ENCODE assay signal across 1 cellular context in genomic region chr14:97021571-97022171, GRCh38.
A peak's percentile ranks its signal among the peaks of the same experiment; 100 is the strongest.
TF ChIP-seq lines count a peak whose summit lies in the region.

No MANE protein-coding gene starts in this region.

TF ChIP-seq in WTC11, 78 proteins besides CTCF, POLR2A, EP300 and RAD21 (continued from another document):
- TF ChIP-seq, protein P1, sequence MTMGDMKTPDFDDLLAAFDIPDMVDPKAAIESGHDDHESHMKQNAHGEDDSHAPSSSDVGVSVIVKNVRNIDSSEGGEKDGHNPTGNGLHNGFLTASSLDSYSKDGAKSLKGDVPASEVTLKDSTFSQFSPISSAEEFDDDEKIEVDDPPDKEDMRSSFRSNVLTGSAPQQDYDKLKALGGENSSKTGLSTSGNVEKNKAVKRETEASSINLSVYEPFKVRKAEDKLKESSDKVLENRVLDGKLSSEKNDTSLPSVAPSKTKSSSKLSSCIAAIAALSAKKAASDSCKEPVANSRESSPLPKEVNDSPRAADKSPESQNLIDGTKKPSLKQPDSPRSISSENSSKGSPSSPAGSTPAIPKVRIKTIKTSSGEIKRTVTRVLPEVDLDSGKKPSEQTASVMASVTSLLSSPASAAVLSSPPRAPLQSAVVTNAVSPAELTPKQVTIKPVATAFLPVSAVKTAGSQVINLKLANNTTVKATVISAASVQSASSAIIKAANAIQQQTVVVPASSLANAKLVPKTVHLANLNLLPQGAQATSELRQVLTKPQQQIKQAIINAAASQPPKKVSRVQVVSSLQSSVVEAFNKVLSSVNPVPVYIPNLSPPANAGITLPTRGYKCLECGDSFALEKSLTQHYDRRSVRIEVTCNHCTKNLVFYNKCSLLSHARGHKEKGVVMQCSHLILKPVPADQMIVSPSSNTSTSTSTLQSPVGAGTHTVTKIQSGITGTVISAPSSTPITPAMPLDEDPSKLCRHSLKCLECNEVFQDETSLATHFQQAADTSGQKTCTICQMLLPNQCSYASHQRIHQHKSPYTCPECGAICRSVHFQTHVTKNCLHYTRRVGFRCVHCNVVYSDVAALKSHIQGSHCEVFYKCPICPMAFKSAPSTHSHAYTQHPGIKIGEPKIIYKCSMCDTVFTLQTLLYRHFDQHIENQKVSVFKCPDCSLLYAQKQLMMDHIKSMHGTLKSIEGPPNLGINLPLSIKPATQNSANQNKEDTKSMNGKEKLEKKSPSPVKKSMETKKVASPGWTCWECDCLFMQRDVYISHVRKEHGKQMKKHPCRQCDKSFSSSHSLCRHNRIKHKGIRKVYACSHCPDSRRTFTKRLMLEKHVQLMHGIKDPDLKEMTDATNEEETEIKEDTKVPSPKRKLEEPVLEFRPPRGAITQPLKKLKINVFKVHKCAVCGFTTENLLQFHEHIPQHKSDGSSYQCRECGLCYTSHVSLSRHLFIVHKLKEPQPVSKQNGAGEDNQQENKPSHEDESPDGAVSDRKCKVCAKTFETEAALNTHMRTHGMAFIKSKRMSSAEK (CRISPR knock-in tag; IDR thresholded peaks at IDR 0.05; ENCODE audit: borderline replicate concordance), result no peak
- TF ChIP-seq ESRRA (CRISPR knock-in tag; IDR thresholded peaks at IDR 0.05; ENCODE audit: borderline replicate concordance) (no peak), MAX (CRISPR knock-in tag; IDR thresholded peaks at IDR 0.05) (peak; percentile 37; the same call in 1 of the 2 replicates), ZNF317 (CRISPR knock-in tag; IDR thresholded peaks at IDR 0.05; ENCODE audit: borderline replicate concordance, low read depth) (no peak), USF2 (CRISPR knock-in tag; IDR thresholded peaks at IDR 0.05) (peak; percentile 95), ATF3 (CRISPR knock-in tag; conservative IDR thresholded peaks at IDR 0.05) (no peak), NFE2L1 (CRISPR knock-in tag; IDR thresholded peaks at IDR 0.05) (no peak), SMAD3 (CRISPR knock-in tag; IDR thresholded peaks at IDR 0.05; ENCODE audit: borderline replicate concordance) (no peak), NR2C2 (CRISPR knock-in tag; IDR thresholded peaks at IDR 0.05) (no peak), SP1 (CRISPR knock-in tag; conservative IDR thresholded peaks at IDR 0.05) (no peak), AFF4 (CRISPR knock-in tag; IDR thresholded peaks at IDR 0.05; ENCODE audit: borderline replicate concordance) (no peak), TEAD1 (CRISPR knock-in tag; IDR thresholded peaks at IDR 0.05) (no peak)
- TF ChIP-seq, protein P2, sequence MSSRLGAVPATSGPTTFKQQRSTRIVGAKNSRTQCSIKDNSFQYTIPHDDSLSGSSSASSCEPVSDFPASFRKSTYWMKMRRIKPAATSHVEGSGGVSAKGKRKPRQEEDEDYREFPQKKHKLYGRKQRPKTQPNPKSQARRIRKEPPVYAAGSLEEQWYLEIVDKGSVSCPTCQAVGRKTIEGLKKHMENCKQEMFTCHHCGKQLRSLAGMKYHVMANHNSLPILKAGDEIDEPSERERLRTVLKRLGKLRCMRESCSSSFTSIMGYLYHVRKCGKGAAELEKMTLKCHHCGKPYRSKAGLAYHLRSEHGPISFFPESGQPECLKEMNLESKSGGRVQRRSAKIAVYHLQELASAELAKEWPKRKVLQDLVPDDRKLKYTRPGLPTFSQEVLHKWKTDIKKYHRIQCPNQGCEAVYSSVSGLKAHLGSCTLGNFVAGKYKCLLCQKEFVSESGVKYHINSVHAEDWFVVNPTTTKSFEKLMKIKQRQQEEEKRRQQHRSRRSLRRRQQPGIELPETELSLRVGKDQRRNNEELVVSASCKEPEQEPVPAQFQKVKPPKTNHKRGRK (CRISPR knock-in tag; IDR thresholded peaks at IDR 0.05; ENCODE audit: borderline replicate concordance), result no peak
